13 cellular contexts compared by ENCODE assay signal in genomic region chr19:16614941-16615340, GRCh38. TPM values are rescaled to one million over a fixed set of nuclear protein-coding genes. Genes with fewer than 3 reads are reported as not detected.
A peak's percentile ranks its signal among the peaks of the same experiment; 100 is the strongest.
DNase-seq lines count a peak whose midpoint lies in the region; ATAC-seq, FAIRE-seq and TF ChIP-seq lines count a peak whose summit lies in the region.
"Had no signal": no experiment of that assay in that cellular context is flagged by ENCODE, and none has a peak within 500 bp of the region (broad histone marks: within the 10 kb centered on the region; RNA-seq: fewer than 3 reads in every experiment).

No MANE protein-coding gene starts in this region.

- POLR2A ChIA-PET in K562 (lab: Yijun Ruan, JAX): interaction anchor here (0.6 to 5.6 kb wide), 4 partner anchors 11 to 69 kb away, joined by 3 to 52 read pairs (median 3); partner anchors contain the start of gene MED26

- no peaks in the 10 kb centered on the region for H3K9me3 ChIP-seq in K562 (replicated peaks; ENCODE audit: control insufficient read depth, insufficient read depth, low read depth, low read length)
- H3K9me3 ChIP-seq in esophagus squamous epithelium: no peaks in the 10 kb centered on the region
- H3K9me3 ChIP-seq: ovary had no signal

- H3K36me3 ChIP-seq in K562 (ENCODE audit: control insufficient read depth, insufficient read depth, low read length) (peaks cover 10% of the 10 kb centered on the region; the same call in 2 of the 3 replicates), esophagus squamous epithelium (peaks cover 0 to 4% (median 0%) of the 10 kb centered on the region in 3 donors)
- H3K36me3 ChIP-seq: ovary had no signal

- no peaks in the 10 kb centered on the region for H3K9me3 Mint-ChIP-seq in T-helper 2 cell treated with Interferon-gamma antibody and Interleukin-4, amounts not matched to agents 5 μg/mL and 100 μg/mL, for 36 hours
- H3K9me3 Mint-ChIP-seq in natural killer cell treated with Interleukin-12 subunit alpha and Interleukin-12 subunit beta and Interleukin-15 and Interleukin-18, amount 100 ng/mL, for 72 hours: no peaks in the 10 kb centered on the region

- peaks cover 89% of the 10 kb centered on the region for H4K20me1 ChIP-seq in K562 (replicated peaks; ENCODE audit: control insufficient read depth, insufficient read depth, low read length)

- no peak overlapping the region for H3K9ac ChIP-seq in K562 (ENCODE audit: insufficient read depth in 1 of 2, low read depth in 2 of 2, low read length in 2 of 2)

- H3K4me2 ChIP-seq in K562 (ENCODE audit: insufficient read depth, low read length): no peak overlapping the region

- peaks cover 14 to 15% of the 10 kb centered on the region in 2 experiments; a peak in 4 of 5 replicates for H3K4me1 ChIP-seq in K562 (replicated peaks in 1 of 2; ENCODE audit: control insufficient read depth in 2 of 2, insufficient read depth in 2 of 2, low read length in 2 of 2)
- peaks cover 3 to 63% (median 12%) of the 10 kb centered on the region in 3 donors for H3K4me1 ChIP-seq in esophagus squamous epithelium

- H3K4me3 ChIP-seq in K562 (no peak overlapping the region), esophagus squamous epithelium (no peak overlapping the region)
- H3K4me3 ChIP-seq: ovary had no signal

- H3K27me3 ChIP-seq in K562 (ENCODE audit: control insufficient read depth in 2 of 2, insufficient read depth in 2 of 2, low read length in 2 of 2) (no peaks in the 10 kb centered on the region), esophagus squamous epithelium (no peaks in the 10 kb centered on the region)
- H3K27me3 ChIP-seq: ovary had no signal

- H3K27me3 Mint-ChIP-seq in T-helper 2 cell treated with Interferon-gamma antibody and Interleukin-4, amounts not matched to agents 5 μg/mL and 100 μg/mL, for 36 hours (ENCODE audit: low read depth): no peaks in the 10 kb centered on the region
- no peaks in the 10 kb centered on the region for H3K27me3 Mint-ChIP-seq in natural killer cell treated with Interleukin-12 subunit alpha and Interleukin-12 subunit beta and Interleukin-15 and Interleukin-18, amount 100 ng/mL, for 72 hours

- H3K4me1 Mint-ChIP-seq in T-helper 2 cell treated with Interferon-gamma antibody and Interleukin-4, amounts not matched to agents 5 μg/mL and 100 μg/mL, for 36 hours (ENCODE audit: low read depth): peaks cover 43% of the 10 kb centered on the region
- H3K4me1 Mint-ChIP-seq in natural killer cell treated with Interleukin-12 subunit alpha and Interleukin-12 subunit beta and Interleukin-15 and Interleukin-18, amount 100 ng/mL, for 72 hours (ENCODE audit: low read depth in 2 of 2): peaks cover 45 to 63% of the 10 kb centered on the region in 2 donors

- TF ChIP-seq RAD21 in K562 (CRISPR knock-in tag; conservative IDR thresholded peaks at IDR 0.05 in 1 of 2, IDR thresholded peaks at IDR 0.05 in 1 of 2): no peak

- intact Hi-C loops in K562 (cut with micrococcal nuclease): no loop called here
- intact Hi-C loops in Right ventricle myocardium inferior (cut with DNase I): no loop called here
- intact Hi-C loops in esophagus squamous epithelium (cut with DNase I): no loop called here

- H3K27ac ChIP-seq in K562 (ENCODE audit: extremely low read depth, low read depth, low read length): no peak overlapping the region
- no peak overlapping the region for H3K27ac ChIP-seq in esophagus squamous epithelium
- H3K27ac ChIP-seq: ovary had no signal

- TF ChIP-seq CTCF in K562 (IDR thresholded peaks at IDR 0.05 in 2 of 3, conservative IDR thresholded peaks at IDR 0.05 in 1 of 3; ENCODE audit: insufficient read depth in 2 of 3, low read depth in 1 of 3, low read length in 3 of 3) (no peak), esophagus squamous epithelium (IDR thresholded peaks at IDR 0.05) (no peak)

- FAIRE-seq in K562 (lab: Jason Lieb, UNC): peak; percentile 37

- H3K79me2 ChIP-seq in K562 (ENCODE audit: control insufficient read depth, insufficient read depth, low read length): peaks cover 98% of the 10 kb centered on the region

- peak overlapping the region; percentile 44 for H3K4me3 Mint-ChIP-seq in T-helper 2 cell treated with Interferon-gamma antibody and Interleukin-4, amounts not matched to agents 5 μg/mL and 100 μg/mL, for 36 hours
- H3K4me3 Mint-ChIP-seq in natural killer cell treated with Interleukin-12 subunit alpha and Interleukin-12 subunit beta and Interleukin-15 and Interleukin-18, amount 100 ng/mL, for 72 hours: peak overlapping the region; percentile 56

- no peak for ATAC-seq in K562
- ATAC-seq in natural killer cell treated with Interleukin-12 subunit alpha and Interleukin-12 subunit beta and Interleukin-15 and Interleukin-18, amount 100 ng/mL, for 72 hours: no peak
- ATAC-seq in Right ventricle myocardium inferior: no peak
- no peak for ATAC-seq in left lobe of liver

- TF ChIP-seq POLR2A in K562 (conservative IDR thresholded peaks at IDR 0.05): no peak
- no peak for TF ChIP-seq POLR2A in esophagus squamous epithelium (IDR thresholded peaks at IDR 0.05)

- DNase-seq in T-helper 2 cell treated with Interferon-gamma antibody and Interleukin-4, amounts not matched to agents 5 μg/mL and 100 μg/mL, for 36 hours (ENCODE audit: low spot score): no peak
- DNase-seq in T-helper 2 cell: no peak
- peak; percentile 50 for DNase-seq in HPDE6-E6E7 (ENCODE audit: extremely low spot score)
- no peak for DNase-seq in K562 (ENCODE audit: extremely low read depth in 1 of 4, low spot score in 3 of 4)
- no peak for DNase-seq in natural killer cell treated with Interleukin-12 subunit alpha and Interleukin-12 subunit beta and Interleukin-15 and Interleukin-18, amount 100 ng/mL, for 72 hours (ENCODE audit: low spot score)
- no peak for DNase-seq in Right ventricle myocardium inferior (ENCODE audit: missing footprints)
- DNase-seq in esophagus squamous epithelium (lab: John Stamatoyannopoulos, UW): no peak
- DNase-seq in left lobe of liver (ENCODE audit: low spot score): no peak
- DNase-seq: activated CD4-positive, alpha-beta T cell treated with anti-CD3 and anti-CD28 coated beads for 4 hours; DMS 273 treated with DMSO at 0.1 percent for 48 hours; NCI-H1092; NCI-H2227 treated with DMSO at 0.1 percent for 48 hours; ovary had no signal

- BruUV-seq in K562 (replicated peaks; lab: Mats Ljungman, UMichigan): no TSS peak

- no peak for TF ChIP-seq EP300 in K562 (IDR thresholded peaks at IDR 0.05; ENCODE audit: low read length)

- H2AFZ ChIP-seq in K562 (ENCODE audit: low read depth, low read length): no peak overlapping the region

- peaks cover 15% of the 10 kb centered on the region for H3K9me1 ChIP-seq in K562 (ENCODE audit: control insufficient read depth, insufficient read depth, low read length)

- H3K27ac Mint-ChIP-seq in T-helper 2 cell treated with Interferon-gamma antibody and Interleukin-4, amounts not matched to agents 5 μg/mL and 100 μg/mL, for 36 hours: peak overlapping the region; percentile 70
- H3K27ac Mint-ChIP-seq in natural killer cell treated with Interleukin-12 subunit alpha and Interleukin-12 subunit beta and Interleukin-15 and Interleukin-18, amount 100 ng/mL, for 72 hours: peak overlapping the region; percentile 7 to 46

- in situ Hi-C loops in K562 (cut with MboI): no loop called here

- peaks cover 1% of the 10 kb centered on the region for H3K36me3 Mint-ChIP-seq in T-helper 2 cell treated with Interferon-gamma antibody and Interleukin-4, amounts not matched to agents 5 μg/mL and 100 μg/mL, for 36 hours (ENCODE audit: low read depth)
- H3K36me3 Mint-ChIP-seq in natural killer cell treated with Interleukin-12 subunit alpha and Interleukin-12 subunit beta and Interleukin-15 and Interleukin-18, amount 100 ng/mL, for 72 hours: no peaks in the 10 kb centered on the region

- 50% methylated on average over 2 of the region's 2 CpGs for WGBS in K562 (ENCODE audit: insufficient coverage, low coverage, missing lambda C conversion rate)
- WGBS in esophagus squamous epithelium, 2 donors: 46 to 59% methylated on average over 2 of the region's 2 CpGs

- CTCF ChIA-PET in K562 (lab: Yijun Ruan, JAX; ENCODE audit: low intra/inter-chr PET ratio): no interaction called here

RNA-seq across cellular contexts. Expression of gene MED26, which starts 13.1 kb away (rescaled TPM):
- total RNA-seq in K562 (2011; cell fraction: chromatin; rRNA removed; ENCODE audit: low replicate concordance): 31.4 and 62.0 TPM in 2 replicates
- total RNA-seq in K562 (2011; cell fraction: nucleolus; rRNA removed): 34.2 and 40.0 TPM in 2 replicates
- 27.1 and 33.1 TPM in 2 replicates for total RNA-seq in K562 (2011; cell fraction: nucleoplasm; rRNA removed)
- total RNA-seq in K562 (2014; rRNA removed) (12.9 and 15.2 TPM in 2 replicates), K562 (2014; rRNA removed; fragmentation: Illumina TruSeq; extraction: Trizol) (3.7 and 4.6 TPM in 2 replicates), K562 (2015; rRNA removed; fragmentation: Illumina TruSeq; extraction: Trizol) (7.1 and 7.5 TPM in 2 replicates), K562 (2021) (15.1 and 16.5 TPM in 2 replicates), Right ventricle myocardium inferior (6.1 TPM), esophagus squamous epithelium (1 to 10 TPM; 5.1 to 9.9 (median 8.4) TPM), left lobe of liver (6.0 TPM)
- polyA plus RNA-seq in K562 (2011; rRNA removed) (5.6 and 6.1 TPM in 2 replicates), K562 (2014; fragmentation: Illumina TruSeq; extraction: Trizol) (6.2 and 8.4 TPM in 2 replicates), K562 (2014; fragmentation: Nextera tagmentation; extraction: Ambion mirVana) (under 1 TPM; 0.71 to 0.86 TPM), K562 (2014; rRNA removed) (8.4 and 9.0 TPM in 2 replicates)
- 5.8 and 11.0 TPM in 2 replicates for polyA plus RNA-seq in K562 (2011; cell fraction: cytosol; rRNA removed)
- polyA plus RNA-seq in K562 (2011; cell fraction: nucleus; rRNA removed): 6.6 and 9.2 TPM in 2 replicates
- polyA plus RNA-seq in K562 (2012): 5.5 and 7.2 TPM in 2 replicates
- 5.4 and 10.0 TPM in 2 replicates for polyA minus RNA-seq in K562 (2011; rRNA and poly(A)+ RNA removed)
- polyA minus RNA-seq in K562 (2011; cell fraction: cytosol; rRNA and poly(A)+ RNA removed): 10.9 and 11.5 TPM in 2 replicates
- polyA minus RNA-seq in K562 (2011; cell fraction: nucleus; rRNA and poly(A)+ RNA removed): 13.2 and 20.2 TPM in 2 replicates
- 10 to 100 TPM; 15.5 to 28.1 TPM for total RNA-seq in natural killer cell treated with Interleukin-12 subunit alpha and Interleukin-12 subunit beta and Interleukin-15 and Interleukin-18, amount 100 ng/mL, for 72 hours

RNA-seq across cellular contexts. Expression of gene SLC35E1, which starts 42.7 kb away (rescaled TPM):
- total RNA-seq in K562 (2011; cell fraction: chromatin; rRNA removed; ENCODE audit: low replicate concordance): 132 and 248 TPM in 2 replicates
- total RNA-seq in K562 (2011; cell fraction: nucleolus; rRNA removed): 136 and 163 TPM in 2 replicates
- total RNA-seq in K562 (2011; cell fraction: nucleoplasm; rRNA removed): 156 and 184 TPM in 2 replicates
- 18.5 and 24.4 TPM in 2 replicates for total RNA-seq in K562 (2014; rRNA removed)
- total RNA-seq in K562 (2014; rRNA removed; fragmentation: Illumina TruSeq; extraction: Trizol): 27.8 and 28.4 TPM in 2 replicates
- total RNA-seq in K562 (2015; rRNA removed; fragmentation: Illumina TruSeq; extraction: Trizol): 25.7 and 27.3 TPM in 2 replicates
- total RNA-seq in K562 (2021): 40.1 and 44.5 TPM in 2 replicates
- polyA plus RNA-seq in K562 (2011; rRNA removed): 28.0 and 40.1 TPM in 2 replicates
- polyA plus RNA-seq in K562 (2011; cell fraction: cytosol; rRNA removed): 41.7 and 60.4 TPM in 2 replicates
- 28.4 and 51.0 TPM in 2 replicates for polyA plus RNA-seq in K562 (2011; cell fraction: nucleus; rRNA removed)
- 23.2 and 28.7 TPM in 2 replicates for polyA plus RNA-seq in K562 (2012)
- 31.3 and 34.3 TPM in 2 replicates for polyA plus RNA-seq in K562 (2014; fragmentation: Illumina TruSeq; extraction: Trizol)
- polyA plus RNA-seq in K562 (2014; fragmentation: Nextera tagmentation; extraction: Ambion mirVana): 10 to 100 TPM; 15.0 to 16.1 TPM
- polyA plus RNA-seq in K562 (2014; rRNA removed): 19.3 and 29.4 TPM in 2 replicates
- 54.7 and 61.3 TPM in 2 replicates for polyA minus RNA-seq in K562 (2011; rRNA and poly(A)+ RNA removed)
- 47.2 and 51.0 TPM in 2 replicates for polyA minus RNA-seq in K562 (2011; cell fraction: cytosol; rRNA and poly(A)+ RNA removed)
- polyA minus RNA-seq in K562 (2011; cell fraction: nucleus; rRNA and poly(A)+ RNA removed): 20.2 and 28.9 TPM in 2 replicates
- 10 to 100 TPM; 52.2 to 71.5 TPM for total RNA-seq in natural killer cell treated with Interleukin-12 subunit alpha and Interleukin-12 subunit beta and Interleukin-15 and Interleukin-18, amount 100 ng/mL, for 72 hours
- 23.5 TPM for total RNA-seq in Right ventricle myocardium inferior
- total RNA-seq in esophagus squamous epithelium: 10 to 100 TPM; 22.6 to 29.4 (median 25.3) TPM
- total RNA-seq in left lobe of liver: 22.9 TPM

RNA-seq across cellular contexts. Expression of gene SMIM7, which starts 45.0 kb away (rescaled TPM):
- total RNA-seq in K562 (2011; cell fraction: chromatin; rRNA removed; ENCODE audit: low replicate concordance): 167 and 203 TPM in 2 replicates
- 137 and 142 TPM in 2 replicates for total RNA-seq in K562 (2011; cell fraction: nucleolus; rRNA removed)
- total RNA-seq in K562 (2011; cell fraction: nucleoplasm; rRNA removed): 167 and 208 TPM in 2 replicates
- total RNA-seq in K562 (2014; rRNA removed) (55.3 and 63.3 TPM in 2 replicates), K562 (2014; rRNA removed; fragmentation: Illumina TruSeq; extraction: Trizol) (102 and 109 TPM in 2 replicates), K562 (2015; rRNA removed; fragmentation: Illumina TruSeq; extraction: Trizol) (110 and 114 TPM in 2 replicates), K562 (2021) (72.5 and 72.7 TPM in 2 replicates), Right ventricle myocardium inferior (30.8 TPM), esophagus squamous epithelium (10 to 100 TPM; 54.0 to 89.5 (median 66.3) TPM), left lobe of liver (37.9 TPM)
- polyA plus RNA-seq in K562 (2011; rRNA removed) (95.0 and 107 TPM in 2 replicates), K562 (2014; fragmentation: Illumina TruSeq; extraction: Trizol) (85.6 and 113 TPM in 2 replicates), K562 (2014; fragmentation: Nextera tagmentation; extraction: Ambion mirVana) (100 to 1,000 TPM; 233 to 265 TPM), K562 (2014; rRNA removed) (105 and 122 TPM in 2 replicates)
- polyA plus RNA-seq in K562 (2011; cell fraction: cytosol; rRNA removed): 60.8 and 84.9 TPM in 2 replicates
- 50.6 and 64.0 TPM in 2 replicates for polyA plus RNA-seq in K562 (2011; cell fraction: nucleus; rRNA removed)
- 67.5 and 69.7 TPM in 2 replicates for polyA plus RNA-seq in K562 (2012)
- polyA minus RNA-seq in K562 (2011; rRNA and poly(A)+ RNA removed): 61.4 and 64.6 TPM in 2 replicates
- polyA minus RNA-seq in K562 (2011; cell fraction: cytosol; rRNA and poly(A)+ RNA removed): 24.3 and 33.3 TPM in 2 replicates
- 24.4 and 40.8 TPM in 2 replicates for polyA minus RNA-seq in K562 (2011; cell fraction: nucleus; rRNA and poly(A)+ RNA removed)
- 10 to 100 TPM; 53.8 to 75.5 TPM for total RNA-seq in natural killer cell treated with Interleukin-12 subunit alpha and Interleukin-12 subunit beta and Interleukin-15 and Interleukin-18, amount 100 ng/mL, for 72 hours

RNA-seq across cellular contexts. Expression of gene TMEM38A, which starts 46.0 kb away (rescaled TPM):
- 5.1 and 6.9 TPM in 2 replicates for total RNA-seq in K562 (2011; cell fraction: chromatin; rRNA removed; ENCODE audit: low replicate concordance)
- 3.9 and 5.3 TPM in 2 replicates for total RNA-seq in K562 (2011; cell fraction: nucleolus; rRNA removed)
- total RNA-seq in K562 (2011; cell fraction: nucleoplasm; rRNA removed): 4.2 and 4.7 TPM in 2 replicates
- total RNA-seq in K562 (2014; rRNA removed) (0.77 and 4.3 TPM in 2 replicates), K562 (2014; rRNA removed; fragmentation: Illumina TruSeq; extraction: Trizol) (1.2 and 1.4 TPM in 2 replicates), K562 (2015; rRNA removed; fragmentation: Illumina TruSeq; extraction: Trizol) (0.90 and 1.6 TPM in 2 replicates), K562 (2021) (1.4 and 2.1 TPM in 2 replicates), Right ventricle myocardium inferior (42.7 TPM), esophagus squamous epithelium (1 to 10 TPM; 2.0 to 5.6 (median 2.7) TPM), left lobe of liver (6.0 TPM)
- polyA plus RNA-seq in K562 (2011; rRNA removed) (1.5 and 1.8 TPM in 2 replicates), K562 (2014; fragmentation: Illumina TruSeq; extraction: Trizol) (0.77 and 2.4 TPM in 2 replicates), K562 (2014; fragmentation: Nextera tagmentation; extraction: Ambion mirVana) (under 1 TPM; 0.35 to 0.44 TPM), K562 (2014; rRNA removed) (1.9 and 3.3 TPM in 2 replicates)
- polyA plus RNA-seq in K562 (2011; cell fraction: cytosol; rRNA removed): 0.72 and 2.6 TPM in 2 replicates
- polyA plus RNA-seq in K562 (2011; cell fraction: nucleus; rRNA removed): 2.2 and 2.6 TPM in 2 replicates
- polyA plus RNA-seq in K562 (2012): 1.3 and 1.4 TPM in 2 replicates
- 0.78 and 4.0 TPM in 2 replicates for polyA minus RNA-seq in K562 (2011; rRNA and poly(A)+ RNA removed)
- 1.2 and 2.3 TPM in 2 replicates for polyA minus RNA-seq in K562 (2011; cell fraction: cytosol; rRNA and poly(A)+ RNA removed)
- polyA minus RNA-seq in K562 (2011; cell fraction: nucleus; rRNA and poly(A)+ RNA removed): 0.89 and 0.94 TPM in 2 replicates
- total RNA-seq in natural killer cell treated with Interleukin-12 subunit alpha and Interleukin-12 subunit beta and Interleukin-15 and Interleukin-18, amount 100 ng/mL, for 72 hours: under 1 TPM in 1 of 2 donors, not detected in 1; 0.31 TPM
